Comparison of ENCODE assay signal across 29 cellular contexts in the genomic region with DNA sequence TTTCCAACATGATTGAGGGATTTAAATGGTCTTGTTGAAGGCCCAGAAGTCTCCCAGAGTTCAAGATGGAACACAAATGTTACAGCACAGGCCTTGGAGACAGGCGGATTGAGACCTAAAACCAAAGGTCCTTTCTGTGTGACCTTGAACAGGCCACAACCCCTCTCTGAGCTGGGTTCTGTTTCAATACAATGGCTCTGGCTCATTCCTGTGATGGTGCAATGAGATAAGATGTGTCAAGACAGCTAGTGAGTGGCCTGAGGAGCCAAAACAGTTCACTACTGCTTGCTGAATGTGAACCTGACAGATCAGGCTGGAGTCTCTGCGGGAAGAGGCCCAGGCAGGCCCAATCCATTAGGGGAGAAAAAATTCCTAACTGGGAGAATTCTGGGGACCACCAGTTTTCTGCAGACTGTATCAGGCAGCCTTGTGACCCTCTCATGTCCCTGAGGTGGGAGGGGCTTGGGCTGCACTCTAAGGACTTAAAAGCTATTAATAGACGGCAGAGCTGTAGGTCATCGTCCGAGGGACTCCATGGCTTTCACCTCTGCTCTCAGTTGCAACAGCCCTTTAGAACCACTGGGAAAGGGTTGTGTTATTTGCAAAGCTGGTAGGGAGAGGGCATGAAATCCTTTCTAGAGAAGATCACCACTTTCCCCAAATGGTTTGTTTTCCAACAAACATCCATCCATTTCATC.
DNase-seq lines count a peak whose midpoint lies in the region; ATAC-seq, FAIRE-seq and TF ChIP-seq lines count a peak whose summit lies in the region.
"Had no signal": no experiment of that assay in that cellular context is flagged by ENCODE, and none has a peak within 500 bp of the region (broad histone marks: within the 10 kb centered on the region; RNA-seq: fewer than 3 reads in every experiment).

No MANE protein-coding gene starts in this region.

- in situ Hi-C loops in K562 (cut with MboI) (no loop called here), GM13977 (cut with MboI; ENCODE audit: low pct_unique_long_range_greater_than_20kb, low sequenced_read_pairs, unreplicated experiment) (no loop called here)

- no peak overlapping the region for H3K23ac ChIP-seq in mesenchymal stem cell (ENCODE audit: low read length in 2 of 2)

- no peak overlapping the region for H3K4ac ChIP-seq in mesenchymal stem cell (ENCODE audit: low read depth in 1 of 2, low read length in 2 of 2)

- H3K4me3 Mint-ChIP-seq in type B pancreatic cell = no peak overlapping the region

- H3K4me2 ChIP-seq in K562 (ENCODE audit: insufficient read depth, low read length) = no peak overlapping the region
- H3K4me2 ChIP-seq in mesenchymal stem cell (ENCODE audit: low read length, poor library complexity, severe bottlenecking) = no peak overlapping the region
- H3K4me2 ChIP-seq: PC-9 had no signal

- H3K14ac ChIP-seq in mesenchymal stem cell (ENCODE audit: low read length in 2 of 2) = no peak overlapping the region

- H3K4me1 ChIP-seq in K562 (replicated peaks in 1 of 2; ENCODE audit: control insufficient read depth in 2 of 2, insufficient read depth in 2 of 2, low read length in 2 of 2) (no peaks in the 10 kb centered on the region), mesenchymal stem cell (ENCODE audit: control insufficient read depth, insufficient read depth, low read depth, low read length) (peaks cover 2% of the 10 kb centered on the region), A673 (ENCODE audit: insufficient read depth, low read length, poor library complexity, severe bottlenecking) (no peaks in the 10 kb centered on the region)
- H3K4me1 ChIP-seq: colonic mucosa, prostate gland, transverse colon had no signal

- no peak overlapping the region for H2AK5ac ChIP-seq in mesenchymal stem cell (ENCODE audit: low read length, severe bottlenecking)

- no peaks in the 10 kb centered on the region for H3K9me1 ChIP-seq in K562 (ENCODE audit: control insufficient read depth, insufficient read depth, low read length)

- H3K9me3 ChIP-seq in K562 (replicated peaks; ENCODE audit: control insufficient read depth, insufficient read depth, low read depth, low read length) (no peaks in the 10 kb centered on the region), mesenchymal stem cell (ENCODE audit: control insufficient read depth, low read length) (no peaks in the 10 kb centered on the region), A673 (ENCODE audit: low read depth, low read length, poor library complexity, severe bottlenecking) (no peaks in the 10 kb centered on the region)
- H3K9me3 ChIP-seq: colonic mucosa, prostate gland, sigmoid colon, transverse colon had no signal

- no peaks in the 10 kb centered on the region for H4K20me1 ChIP-seq in K562 (replicated peaks; ENCODE audit: control insufficient read depth, insufficient read depth, low read length)

- H2BK12ac ChIP-seq in mesenchymal stem cell (ENCODE audit: low read length in 2 of 2) = peak overlapping the region in 1 of 2 experiments; percentile 23

- no peak for TF ChIP-seq RAD21 in K562 (CRISPR knock-in tag; conservative IDR thresholded peaks at IDR 0.05 in 1 of 2, IDR thresholded peaks at IDR 0.05 in 1 of 2)

- POLR2A ChIA-PET in K562 (lab: Yijun Ruan, JAX) = interaction anchor here (0.7 kb wide), 1 partner anchor 185 kb away, joined by 3 read pairs; no protein-coding TSS in a partner anchor
- POLR2A ChIA-PET in A673 (lab: Charles Lee; ENCODE audit: low non-redundant PET) = no interaction called here

- H2BK15ac ChIP-seq in mesenchymal stem cell (ENCODE audit: low read depth, poor library complexity, severe bottlenecking) = no peak overlapping the region

- H3K9me3 Mint-ChIP-seq in type B pancreatic cell = peaks cover 8% of the 10 kb centered on the region
- H3K9me3 Mint-ChIP-seq: activated T-helper 2 cell treated with anti-CD3 and anti-CD28 coated beads, Interferon-gamma antibody, Interleukin-2, Interleukin-4, amounts not matched to agents 10 μg/mL and 5 μg/mL and 100 μg/mL, durations not matched to agents 14 hours and 24 hours and 36 hours had no signal

- no peak for TF ChIP-seq EP300 in K562 (IDR thresholded peaks at IDR 0.05; ENCODE audit: low read length)

- H2AFZ ChIP-seq in K562 (ENCODE audit: low read depth, low read length) = no peak overlapping the region
- no peak overlapping the region for H2AFZ ChIP-seq in mesenchymal stem cell (ENCODE audit: low read depth, low read length)
- H2AFZ ChIP-seq: PC-9 had no signal

- peak overlapping the region; percentile 50 for H3K27ac Mint-ChIP-seq in type B pancreatic cell
- H3K27ac Mint-ChIP-seq: activated T-helper 2 cell treated with anti-CD3 and anti-CD28 coated beads, Interferon-gamma antibody, Interleukin-2, Interleukin-4, amounts not matched to agents 10 μg/mL and 5 μg/mL and 100 μg/mL, durations not matched to agents 14 hours and 24 hours and 36 hours had no signal

- no peak overlapping the region for H3K18ac ChIP-seq in mesenchymal stem cell (ENCODE audit: low read depth in 1 of 2, low read length in 2 of 2)

- DNase-seq in K562 (ENCODE audit: extremely low read depth in 1 of 4, low spot score in 3 of 4) (peak in 1 of 4 experiments; percentile 10), left ventricle myocardium superior (peak; percentile 49), mesenchymal stem cell (peak; percentile 50), type B pancreatic cell (ENCODE audit: extremely low spot score, unreplicated experiment) (no peak), A673 (ENCODE audit: low spot score) (no peak), cerebellum (ENCODE audit: low spot score) (no peak), GM13977 (ENCODE audit: low spot score) (no peak)
- DNase-seq: activated naive CD4-positive, alpha-beta T cell treated with anti-CD3 and anti-CD28 coated beads, Interleukin-2, amount 50 U/mL, for 16 hours; activated T-cell treated with anti-CD3 and anti-CD28 coated beads for 4 hours; amygdala; brain microvascular endothelial cell; C1 segment of cervical spinal cord; colonic mucosa; DMS153; effector CD8-positive, alpha-beta T cell; Kasumi-1; NCI-H1417; NCI-H2081; NCI-H226; NCI-H69; PC-9; SHP77 treated with DMSO at 0.1 percent for 48 hours; sigmoid colon; stimulated activated CD4-positive, alpha-beta T cell treated with anti-CD3 and anti-CD28 coated beads, Interleukin-12 subunit alpha, Interleukin-12 subunit beta, amount 100 ng/mL, for 4 hours; stimulated activated CD4-positive, alpha-beta T cell treated with anti-CD3 and anti-CD28 coated beads, Interleukin-4, amount 100 ng/mL, for 1 hour; transverse colon had no signal

- TF ChIP-seq CTCF in K562 (IDR thresholded peaks at IDR 0.05 in 2 of 3, conservative IDR thresholded peaks at IDR 0.05 in 1 of 3; ENCODE audit: insufficient read depth in 2 of 3, low read depth in 1 of 3, low read length in 3 of 3) (no peak), type B pancreatic cell (conservative IDR thresholded peaks at IDR 0.05) (no peak), A673 (conservative IDR thresholded peaks at IDR 0.05; ENCODE audit: low read depth, low read length) (no peak), GM13977 (IDR thresholded peaks at IDR 0.05; ENCODE audit: extremely low read depth, insufficient read depth, missing control alignments) (no peak)

- no TSS peak for BruUV-seq in K562 (replicated peaks; lab: Mats Ljungman, UMichigan)
- BruUV-seq in A673 (replicated peaks; lab: Mats Ljungman, UMichigan) = no TSS peak

- CTCF ChIA-PET in K562 (lab: Yijun Ruan, JAX; ENCODE audit: low intra/inter-chr PET ratio) (no interaction called here), A673 (lab: Charles Lee) (no interaction called here)

- H3K27me3 Mint-ChIP-seq in type B pancreatic cell = peaks cover 3% of the 10 kb centered on the region

- no peak for FAIRE-seq in K562 (lab: Jason Lieb, UNC)
- FAIRE-seq: GM12891 had no signal

- no peaks in the 10 kb centered on the region for H3K79me1 ChIP-seq in mesenchymal stem cell (replicated peaks; ENCODE audit: low read length, poor library complexity, severe bottlenecking)

- TF ChIP-seq POLR2A in K562 (conservative IDR thresholded peaks at IDR 0.05) = no peak

- H3K9ac ChIP-seq in K562 (ENCODE audit: insufficient read depth in 1 of 2, low read depth in 2 of 2, low read length in 2 of 2) = no peak overlapping the region; a peak in 1 of 4 replicates
- H3K9ac ChIP-seq in mesenchymal stem cell (ENCODE audit: low read length) = no peak overlapping the region

- H3K4me3 ChIP-seq in K562 (no peak overlapping the region), mesenchymal stem cell (ENCODE audit: insufficient read depth in 1 of 2, low read depth in 1 of 2, low read length in 2 of 2) (no peak overlapping the region), A673 (ENCODE audit: low read depth, low read length, poor library complexity, severe bottlenecking) (no peak overlapping the region)
- H3K4me3 ChIP-seq: colonic mucosa, PC-9, prostate gland, sigmoid colon, transverse colon had no signal

- 9% methylated on average over 5 of the region's 5 CpGs for WGBS in K562 (ENCODE audit: insufficient coverage, low coverage, missing lambda C conversion rate)
- WGBS in mesenchymal stem cell = 53% methylated on average over 5 of the region's 5 CpGs

- ATAC-seq in K562 = 0 out of 3 replicates have a peak, but pooled peaks have one; percentile 28
- ATAC-seq in left ventricle myocardium superior = peak; percentile 72

- no peak overlapping the region for H3K27ac ChIP-seq in K562 (ENCODE audit: extremely low read depth, low read depth, low read length)
- H3K27ac ChIP-seq in mesenchymal stem cell (ENCODE audit: low read length, poor library complexity, severe bottlenecking) = no peak overlapping the region
- no peak overlapping the region for H3K27ac ChIP-seq in A673 (ENCODE audit: low read depth, low read length, poor library complexity, severe bottlenecking)
- H3K27ac ChIP-seq: brain microvascular endothelial cell, colonic mucosa, PC-9, prostate gland, sigmoid colon, transverse colon had no signal

- no peak overlapping the region for H4K8ac ChIP-seq in mesenchymal stem cell (ENCODE audit: low read length)

- no peak overlapping the region for H2BK120ac ChIP-seq in mesenchymal stem cell (ENCODE audit: low read depth, low read length)

- no peak overlapping the region for H4K91ac ChIP-seq in mesenchymal stem cell (ENCODE audit: low read length)

- intact Hi-C loops in K562 (cut with micrococcal nuclease) = no loop called here
- intact Hi-C loops in left ventricle myocardium superior (cut with micrococcal nuclease) = no loop called here
- intact Hi-C loops in A673 (cut with micrococcal nuclease; ENCODE audit: unreplicated experiment) = no loop called here

- H3K79me2 ChIP-seq in K562 (ENCODE audit: control insufficient read depth, insufficient read depth, low read length) = no peaks in the 10 kb centered on the region

- no peaks in the 10 kb centered on the region for H3K36me3 Mint-ChIP-seq in type B pancreatic cell

- peaks cover 15% of the 10 kb centered on the region for H3K4me1 Mint-ChIP-seq in type B pancreatic cell (ENCODE audit: unreplicated experiment)

- H3K36me3 ChIP-seq in K562 (ENCODE audit: control insufficient read depth, insufficient read depth, low read length) (no peaks in the 10 kb centered on the region), mesenchymal stem cell (ENCODE audit: control insufficient read depth in 1 of 2, insufficient read depth in 2 of 2, low read depth in 1 of 2, low read length in 2 of 2) (no peaks in the 10 kb centered on the region), A673 (ENCODE audit: insufficient read depth, low read length, poor library complexity, severe bottlenecking) (no peaks in the 10 kb centered on the region)
- H3K36me3 ChIP-seq: brain microvascular endothelial cell, colonic mucosa, prostate gland, sigmoid colon, transverse colon had no signal

- H3K27me3 ChIP-seq in K562 (ENCODE audit: control insufficient read depth in 2 of 2, insufficient read depth in 2 of 2, low read length in 2 of 2) = peaks cover 19 to 32% of the 10 kb centered on the region in 2 experiments
- no peaks in the 10 kb centered on the region for H3K27me3 ChIP-seq in mesenchymal stem cell (ENCODE audit: control insufficient read depth in 1 of 2, insufficient read depth in 1 of 2, low read length in 2 of 2)
- no peaks in the 10 kb centered on the region for H3K27me3 ChIP-seq in A673 (replicated peaks; ENCODE audit: insufficient read depth, low read depth, low read length, poor library complexity)
- H3K27me3 ChIP-seq: brain microvascular endothelial cell, colonic mucosa, sigmoid colon, transverse colon had no signal

- H2BK5ac ChIP-seq in mesenchymal stem cell (ENCODE audit: low read depth, low read length, poor library complexity, severe bottlenecking) = no peak overlapping the region

Comparison
In these comparisons a context has a peak if more than half of its experiments do, and no peak if none do; other contexts are left out.
1. DNase-seq: peak in left ventricle myocardium superior (single experiment) and mesenchymal stem cell (single experiment); none in type B pancreatic cell (single experiment), A673 (single experiment), cerebellum (single experiment) and GM13977 (single experiment).